9 cellular contexts compared by ENCODE assay signal in the genomic region with DNA sequence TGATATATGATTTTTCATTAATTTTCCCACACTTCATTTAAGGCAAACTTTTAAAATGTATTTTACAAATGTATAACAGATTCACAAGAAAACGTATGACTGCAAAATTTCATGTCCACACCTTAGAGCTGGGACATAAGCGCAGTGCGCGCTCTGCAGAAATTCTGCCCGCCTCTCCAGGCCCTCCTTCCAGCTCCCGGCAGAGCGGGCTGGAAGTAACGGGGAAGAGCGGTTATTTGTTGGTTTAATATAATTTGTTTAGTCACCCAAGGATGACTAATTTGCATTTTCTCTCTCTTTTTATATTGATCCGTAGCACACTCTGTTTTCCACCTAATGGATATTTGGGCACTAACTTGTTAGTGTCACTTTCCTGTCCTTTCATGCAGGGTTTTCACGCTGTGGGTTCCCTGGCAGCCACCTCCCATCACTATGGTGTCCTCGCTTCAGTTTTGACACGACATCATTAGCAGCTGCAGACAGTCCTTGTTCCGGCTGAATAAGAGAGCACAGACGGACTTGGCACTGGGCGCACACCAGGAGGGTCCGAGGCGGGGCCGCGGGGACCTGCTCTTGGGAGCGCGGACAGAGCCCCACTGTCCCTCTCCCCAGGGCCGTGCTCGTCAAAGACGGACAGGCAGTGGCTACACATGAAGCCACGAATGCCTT.
DNase-seq lines count a peak whose midpoint lies in the region; FAIRE-seq and TF ChIP-seq lines count a peak whose summit lies in the region.
"Had no signal": no experiment of that assay in that cellular context is flagged by ENCODE, and none has a peak within 500 bp of the region (broad histone marks: within the 10 kb centered on the region; RNA-seq: fewer than 3 reads in every experiment).

No MANE protein-coding gene starts in this region.

- H4K20me1 ChIP-seq in astrocyte (ENCODE audit: insufficient read depth, low read length) = no peaks in the 10 kb centered on the region

- no peaks in the 10 kb centered on the region for H3K9me3 Mint-ChIP-seq in astrocyte (ENCODE audit: unreplicated experiment)
- no peaks in the 10 kb centered on the region for H3K9me3 Mint-ChIP-seq in activated T-helper 2 cell treated with anti-CD3 and anti-CD28 coated beads, Interferon-gamma antibody, Interleukin-2, Interleukin-4, amounts not matched to agents 10 μg/mL and 5 μg/mL and 100 μg/mL, durations not matched to agents 14 hours and 24 hours and 36 hours

- no peak for FAIRE-seq in astrocyte (lab: Jason Lieb, UNC)

- peak overlapping the region; percentile 95 for H3K4me2 ChIP-seq in astrocyte (ENCODE audit: low read length)

- no peaks in the 10 kb centered on the region for H3K36me3 Mint-ChIP-seq in astrocyte (ENCODE audit: low read depth, unreplicated experiment)
- H3K36me3 Mint-ChIP-seq in activated T-helper 2 cell treated with anti-CD3 and anti-CD28 coated beads, Interferon-gamma antibody, Interleukin-2, Interleukin-4, amounts not matched to agents 10 μg/mL and 5 μg/mL and 100 μg/mL, durations not matched to agents 14 hours and 24 hours and 36 hours (ENCODE audit: low read depth) = no peaks in the 10 kb centered on the region

- H3K4me1 Mint-ChIP-seq in astrocyte (ENCODE audit: low read depth, unreplicated experiment) = no peaks in the 10 kb centered on the region
- H3K4me1 Mint-ChIP-seq in activated T-helper 2 cell treated with anti-CD3 and anti-CD28 coated beads, Interferon-gamma antibody, Interleukin-2, Interleukin-4, amounts not matched to agents 10 μg/mL and 5 μg/mL and 100 μg/mL, durations not matched to agents 14 hours and 24 hours and 36 hours (ENCODE audit: low read depth) = no peaks in the 10 kb centered on the region

- H2AFZ ChIP-seq in astrocyte (ENCODE audit: low read depth, low read length) = peak overlapping the region; percentile 84

- no peak overlapping the region for H3K27ac ChIP-seq in astrocyte (ENCODE audit: low read depth, low read length)

- no peak for TF ChIP-seq CTCF in astrocyte (IDR thresholded peaks at IDR 0.05; ENCODE audit: insufficient read depth, low read depth, low read length)
- no peak for TF ChIP-seq CTCF in GM10266 (IDR thresholded peaks at IDR 0.05; ENCODE audit: control insufficient read depth, insufficient read depth, low read depth, missing control alignments)

- DNase-seq in astrocyte (ENCODE audit: low read depth) (no peak), hypothalamus (lab: John Stamatoyannopoulos, UW) (peak in 45 of 51 donors; percentile 6 to 79 (median 42)), posterior cingulate gyrus (peak; percentile 43 to 95 (median 65)), GM10266 (ENCODE audit: extremely low spot score) (no peak), DMS 273 treated with DMSO at 0.1 percent for 48 hours (lab: John Stamatoyannopoulos, UW) (no peak), SHP77 treated with DMSO at 0.1 percent for 48 hours (lab: John Stamatoyannopoulos, UW) (no peak)
- no peak for DNase-seq in activated T-helper 2 cell treated with anti-CD3 and anti-CD28 coated beads, Interferon-gamma antibody, Interleukin-2, Interleukin-4, amounts not matched to agents 10 μg/mL and 5 μg/mL and 100 μg/mL, durations not matched to agents 14 hours and 24 hours and 36 hours (ENCODE audit: low spot score)
- DNase-seq: NCI-H2171 had no signal

- no peak overlapping the region for H3K27ac Mint-ChIP-seq in astrocyte (ENCODE audit: unreplicated experiment)
- no peak overlapping the region for H3K27ac Mint-ChIP-seq in activated T-helper 2 cell treated with anti-CD3 and anti-CD28 coated beads, Interferon-gamma antibody, Interleukin-2, Interleukin-4, amounts not matched to agents 10 μg/mL and 5 μg/mL and 100 μg/mL, durations not matched to agents 14 hours and 24 hours and 36 hours

- no peaks in the 10 kb centered on the region for H3K79me2 ChIP-seq in astrocyte (ENCODE audit: insufficient read depth, low read length)

- intact Hi-C loops in posterior cingulate gyrus (cut with DNase I) = no loop called here
- intact Hi-C loops in activated T-helper 2 cell treated with anti-CD3 and anti-CD28 coated beads, Interferon-gamma antibody, Interleukin-2, Interleukin-4, amounts not matched to agents 10 μg/mL and 5 μg/mL and 100 μg/mL, durations not matched to agents 14 hours and 24 hours and 36 hours (cut with micrococcal nuclease) = no loop called here

- no peaks in the 10 kb centered on the region; the same call in 1 of the 2 replicates for H3K4me1 ChIP-seq in ES-I3 (ENCODE audit: insufficient read depth, low read length)
- H3K4me1 ChIP-seq in astrocyte (ENCODE audit: insufficient read depth, low read length) = peaks cover 9% of the 10 kb centered on the region

- H3K9me3 ChIP-seq in ES-I3 (ENCODE audit: control insufficient read depth, insufficient read depth, low read length) (no peaks in the 10 kb centered on the region), astrocyte (ENCODE audit: insufficient read depth, low read depth, low read length) (no peaks in the 10 kb centered on the region)

- H3K4me3 ChIP-seq in astrocyte (ENCODE audit: insufficient read depth, low read depth, low read length) = peak overlapping the region; percentile 68

- peak overlapping the region; percentile 80 for H3K4me3 Mint-ChIP-seq in astrocyte (ENCODE audit: unreplicated experiment)
- H3K4me3 Mint-ChIP-seq in activated T-helper 2 cell treated with anti-CD3 and anti-CD28 coated beads, Interferon-gamma antibody, Interleukin-2, Interleukin-4, amounts not matched to agents 10 μg/mL and 5 μg/mL and 100 μg/mL, durations not matched to agents 14 hours and 24 hours and 36 hours (ENCODE audit: low read depth) = no peak overlapping the region

- H3K27me3 Mint-ChIP-seq in astrocyte (ENCODE audit: low read depth, unreplicated experiment) = peaks cover 10% of the 10 kb centered on the region
- H3K27me3 Mint-ChIP-seq in activated T-helper 2 cell treated with anti-CD3 and anti-CD28 coated beads, Interferon-gamma antibody, Interleukin-2, Interleukin-4, amounts not matched to agents 10 μg/mL and 5 μg/mL and 100 μg/mL, durations not matched to agents 14 hours and 24 hours and 36 hours (ENCODE audit: low read depth) = peaks cover 16% of the 10 kb centered on the region

- peak overlapping the region; percentile 55; the same call in 1 of the 2 replicates for H3K9ac ChIP-seq in ES-I3 (ENCODE audit: low read depth, low read length)
- peak overlapping the region; percentile 65 for H3K9ac ChIP-seq in astrocyte (ENCODE audit: low read length)

- no peaks in the 10 kb centered on the region for H3K27me3 ChIP-seq in astrocyte (ENCODE audit: insufficient read depth, low read length)

- H3K36me3 ChIP-seq in ES-I3 (ENCODE audit: insufficient read depth, low read length) = no peaks in the 10 kb centered on the region
- H3K36me3 ChIP-seq in astrocyte (ENCODE audit: insufficient read depth, low read length) = no peaks in the 10 kb centered on the region

Comparison
In these comparisons a context has a peak if more than half of its experiments do, and no peak if none do; other contexts are left out.
1. DNase-seq: peak in hypothalamus (45 of 51) and posterior cingulate gyrus (10 of 10); none in astrocyte (single experiment), GM10266 (single experiment), DMS 273 treated with DMSO at 0.1 percent for 48 hours (single experiment), SHP77 treated with DMSO at 0.1 percent for 48 hours (single experiment) and activated T-helper 2 cell treated with anti-CD3 and anti-CD28 coated beads, Interferon-gamma antibody, Interleukin-2, Interleukin-4, amounts not matched to agents 10 μg/mL and 5 μg/mL and 100 μg/mL, durations not matched to agents 14 hours and 24 hours and 36 hours (single experiment).